Comparison of ENCODE assay signal across 25 cellular contexts in genomic region chr1:151641229-151641628, GRCh38.
"Had no signal": no experiment of that assay in that cellular context is flagged by ENCODE, and none has a peak within 500 bp of the region (broad histone marks: within the 10 kb centered on the region; RNA-seq: fewer than 3 reads in every experiment).

No MANE protein-coding gene starts in this region.

- H3K27me3 ChIP-seq: colonic mucosa, dorsolateral prefrontal cortex, esophagus muscularis mucosa, gastrocnemius medialis, neural progenitor cell, testis, uterus had no signal

- H3K9me3 ChIP-seq: colonic mucosa, esophagus muscularis mucosa, gastrocnemius medialis, left ventricle myocardium inferior, psoas muscle, testis, uterus had no signal

- H3K4me3 ChIP-seq: colonic mucosa, dorsolateral prefrontal cortex, esophagus muscularis mucosa, gastrocnemius medialis, left ventricle myocardium inferior, neural progenitor cell, psoas muscle, testis, uterus had no signal

- H3K27ac ChIP-seq: colonic mucosa, dorsolateral prefrontal cortex, gastrocnemius medialis, left ventricle myocardium inferior, neural progenitor cell, psoas muscle, testis, uterus, WERI-Rb-1 had no signal

- H3K36me3 ChIP-seq: colonic mucosa, gastrocnemius medialis, neural progenitor cell, uterus had no signal

- DNase-seq: activated CD4-positive, alpha-beta memory T cell treated with anti-CD3 and anti-CD28 coated beads for 36 hours; activated CD4-positive, alpha-beta T cell treated with anti-CD3 and anti-CD28 coated beads for 4 hours; activated effector memory CD4-positive, alpha-beta T cell treated with Interleukin-2 at 50 U/mL for 16 hours; activated naive CD4-positive, alpha-beta T cell treated with anti-CD3 and anti-CD28 coated beads, Interleukin-2, amount 10 ng/mL, durations not matched to agents 7 days and 5 days; activated T-cell treated with anti-CD3 and anti-CD28 coated beads, Interleukin-2, amount 50 U/mL, for 48 hours; aorta; central memory CD4-positive, alpha-beta T cell; colonic mucosa; dorsolateral prefrontal cortex; effector memory CD8-positive, alpha-beta T cell; gastrocnemius medialis; hippocampal formation; kidney glomerular epithelial cell; left ventricle myocardium inferior; naive thymus-derived CD8-positive, alpha-beta T cell; psoas muscle; right cardiac atrium; stimulated activated CD4-positive, alpha-beta T cell treated with anti-CD3 and anti-CD28 coated beads, Interleukin-1b, Interleukin-23, amount 100 ng/mL, for 48 hours; T-cell; testis; trophoblast cell; uterus; WERI-Rb-1 had no signal

- ATAC-seq: effector memory CD8-positive, alpha-beta T cell; gastrocnemius medialis; naive thymus-derived CD8-positive, alpha-beta T cell; psoas muscle; right cardiac atrium; T-cell had no signal
